In genomic region chr19:44613295-44614168, GRCh38 we compare ENCODE assay signal across 2 cellular contexts.
TF ChIP-seq lines count a peak whose summit lies in the region.

Gene IGSF23, plus strand, starts transcription at chr19:44613563. Its CDS starts 83 bp downstream, at chr19:44613646.

TF ChIP-seq in K562, 482 proteins besides CTCF, POLR2A, EP300 and RAD21 (continued from another document):
- 0 out of 2 replicates have a peak, but pooled peaks have one; percentile 10 for TF ChIP-seq USF1 (CRISPR knock-in tag; IDR thresholded peaks at IDR 0.05)

TF ChIP-seq in liver, 16 proteins besides CTCF, POLR2A, EP300 and RAD21 (continued from another document):
- TF ChIP-seq HNF4A (conservative IDR thresholded peaks at IDR 0.05) (peak; percentile 98), JUND (IDR thresholded peaks at IDR 0.05) (peak; percentile 45 to 67), NR2F2 (IDR thresholded peaks at IDR 0.05) (peak; percentile 68), FOXA2 (IDR thresholded peaks at IDR 0.05) (no peak), YY1 (IDR thresholded peaks at IDR 0.05) (peak; percentile 94), HNF4G (IDR thresholded peaks at IDR 0.05) (peak; percentile 96), EGR1 (IDR thresholded peaks at IDR 0.05; ENCODE audit: low read depth in 2 of 2) (no peak), MAX (IDR thresholded peaks at IDR 0.05) (no peak), RXRA (IDR thresholded peaks at IDR 0.05) (peak; percentile 71 to 81)
